8 cellular contexts compared by ENCODE assay signal in the genomic region with DNA sequence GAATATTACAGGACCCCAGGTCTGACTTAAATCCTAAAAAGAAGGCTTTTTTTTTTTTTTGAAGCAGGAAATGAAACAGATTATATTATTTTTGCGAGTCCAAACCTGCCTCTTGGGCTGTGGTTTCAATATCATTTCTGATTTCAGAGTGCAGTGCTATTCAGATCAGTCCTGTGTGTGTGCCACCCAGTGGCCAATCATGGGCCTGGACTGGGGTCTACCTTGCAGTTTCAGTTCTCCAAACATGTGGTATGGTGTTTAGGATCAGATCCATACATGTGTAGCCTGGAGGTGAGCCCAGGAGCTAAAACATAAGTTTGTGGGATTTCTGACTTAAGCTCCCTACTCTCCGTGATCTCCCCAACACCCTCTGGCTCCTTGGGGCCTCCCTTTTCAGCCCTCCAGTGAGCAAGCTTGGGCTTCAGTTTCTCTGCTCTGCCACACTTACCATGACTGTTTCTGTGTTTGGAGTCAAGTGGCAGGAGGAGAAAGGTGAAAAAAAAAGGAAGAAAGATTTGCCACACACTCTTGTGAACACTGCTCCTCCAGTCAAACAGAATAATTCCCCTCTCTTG. TPM values are rescaled to one million over a fixed set of nuclear protein-coding genes. Genes with fewer than 3 reads are reported as not detected.
DNase-seq lines count a peak whose midpoint lies in the region; ATAC-seq and TF ChIP-seq lines count a peak whose summit lies in the region.

No MANE protein-coding gene starts in this region.

- no peak for TF ChIP-seq POLR2A in stomach (IDR thresholded peaks at IDR 0.05)

- ATAC-seq in HG02571 (IDR thresholded peaks at IDR 0.05; ENCODE audit: unreplicated experiment) = no peak

- no peaks in the 10 kb centered on the region for H3K9me3 ChIP-seq in stomach

- no peaks in the 10 kb centered on the region for H3K27me3 ChIP-seq in stomach

- H3K27ac Mint-ChIP-seq in activated CD4-positive, alpha-beta T cell treated with anti-CD3 and anti-CD28 coated beads, Interleukin-2, amount 10 ng/mL, durations not matched to agents 24 days and 14 days = no peak overlapping the region
- no peak overlapping the region for H3K27ac Mint-ChIP-seq in immature natural killer cell

- DNase-seq in AG08395 (ENCODE audit: low spot score) (peak; percentile 61), GM20000 (ENCODE audit: low spot score) (no peak), MV-4-11 (lab: John Stamatoyannopoulos, UW) (peak; percentile 42), epithelial cell of esophagus (ENCODE audit: low read depth) (peak; percentile 73), stomach (peak; percentile 62), immature natural killer cell (no peak)
- DNase-seq in activated CD4-positive, alpha-beta T cell treated with anti-CD3 and anti-CD28 coated beads, Interleukin-2, amount 10 ng/mL, durations not matched to agents 24 days and 14 days = no peak

- intact Hi-C loops in stomach (cut with DNase I; ENCODE audit: low total_unique reads) = no loop called here
- intact Hi-C loops in activated CD4-positive, alpha-beta T cell treated with anti-CD3 and anti-CD28 coated beads, Interleukin-2, amount 10 ng/mL, durations not matched to agents 24 days and 14 days (cut with micrococcal nuclease) = no loop called here

- no peak for TF ChIP-seq EP300 in stomach (IDR thresholded peaks at IDR 0.05)

- H3K4me1 Mint-ChIP-seq in activated CD4-positive, alpha-beta T cell treated with anti-CD3 and anti-CD28 coated beads, Interleukin-2, amount 10 ng/mL, durations not matched to agents 24 days and 14 days = no peaks in the 10 kb centered on the region
- no peaks in the 10 kb centered on the region for H3K4me1 Mint-ChIP-seq in immature natural killer cell

- H3K36me3 ChIP-seq in stomach = no peaks in the 10 kb centered on the region

- peak overlapping the region in 1 of 5 donors; percentile 16 for H3K27ac ChIP-seq in stomach

- H3K4me1 ChIP-seq in stomach = no peaks in the 10 kb centered on the region

- H3K4me3 Mint-ChIP-seq in activated CD4-positive, alpha-beta T cell treated with anti-CD3 and anti-CD28 coated beads, Interleukin-2, amount 10 ng/mL, durations not matched to agents 24 days and 14 days = no peak overlapping the region
- H3K4me3 Mint-ChIP-seq in immature natural killer cell = no peak overlapping the region

- TF ChIP-seq CTCF in GM20000 (IDR thresholded peaks at IDR 0.05; ENCODE audit: extremely low read depth, missing control alignments) (peak; percentile 5), epithelial cell of esophagus (IDR thresholded peaks at IDR 0.05; ENCODE audit: insufficient read depth, low read depth, low read length, missing control alignments) (peak; percentile 60), stomach (IDR thresholded peaks at IDR 0.05) (peak in 5 of 7 experiments; percentile 16 to 54 (median 44))

- H3K27me3 Mint-ChIP-seq in activated CD4-positive, alpha-beta T cell treated with anti-CD3 and anti-CD28 coated beads, Interleukin-2, amount 10 ng/mL, durations not matched to agents 24 days and 14 days = no peaks in the 10 kb centered on the region
- peaks cover 0 to 7% (median 5%) of the 10 kb centered on the region in 3 donors for H3K27me3 Mint-ChIP-seq in immature natural killer cell (ENCODE audit: low read depth in 3 of 3)

- H3K9me3 Mint-ChIP-seq in activated CD4-positive, alpha-beta T cell treated with anti-CD3 and anti-CD28 coated beads, Interleukin-2, amount 10 ng/mL, durations not matched to agents 24 days and 14 days = no peaks in the 10 kb centered on the region
- H3K9me3 Mint-ChIP-seq in immature natural killer cell = peaks cover 0 to 5% (median 0%) of the 10 kb centered on the region in 6 donors

- no peaks in the 10 kb centered on the region for H3K36me3 Mint-ChIP-seq in activated CD4-positive, alpha-beta T cell treated with anti-CD3 and anti-CD28 coated beads, Interleukin-2, amount 10 ng/mL, durations not matched to agents 24 days and 14 days (ENCODE audit: low read depth)
- no peaks in the 10 kb centered on the region for H3K36me3 Mint-ChIP-seq in immature natural killer cell

- 47 to 77% (median 58%) methylated on average over 2 of the region's 2 CpGs for WGBS in stomach, 5 donors

- H3K4me3 ChIP-seq in epithelial cell of esophagus (ENCODE audit: low read length) (no peak overlapping the region), stomach (no peak overlapping the region)

RNA-seq across cellular contexts. Expression of a gene that starts 12.1 kb away (rescaled TPM):
- total RNA-seq in stomach = 10 to 100 TPM; 18.0 to 79.4 (median 23.5) TPM
- polyA plus RNA-seq in stomach (10 to 100 TPM in 1 of 3 donors, 1 to 10 TPM in 2; 1.8 to 40.9 (median 5.8) TPM), immature natural killer cell (not detected)
- total RNA-seq in activated CD4-positive, alpha-beta T cell treated with anti-CD3 and anti-CD28 coated beads, Interleukin-2, amount 10 ng/mL, durations not matched to agents 24 days and 14 days = not detected in 2 replicates

Comparison
In these comparisons a context has a peak if more than half of its experiments do, and no peak if none do; other contexts are left out.
1. DNase-seq: peak in AG08395 (single experiment), MV-4-11 (single experiment), epithelial cell of esophagus (single experiment) and stomach (single experiment); none in GM20000 (single experiment), activated CD4-positive, alpha-beta T cell treated with anti-CD3 and anti-CD28 coated beads, Interleukin-2, amount 10 ng/mL, durations not matched to agents 24 days and 14 days (single experiment) and immature natural killer cell (0 of 3).
2. CTCF ChIP-seq: peak in every context shown above with its lines; median percentile 60 in epithelial cell of esophagus; 44 in stomach; 5 in GM20000.
3. RNA of a gene that starts 12.1 kb away (total RNA-seq): 18.0 to 79.4 TPM in stomach; not detected in activated CD4-positive, alpha-beta T cell treated with anti-CD3 and anti-CD28 coated beads, Interleukin-2, amount 10 ng/mL, durations not matched to agents 24 days and 14 days; every median in the first group is over 10 times any median in the second.